8 cellular contexts compared by ENCODE assay signal in genomic region chr1:235269990-235270389, GRCh38. TPM values are rescaled to one million over a fixed set of nuclear protein-coding genes. Genes with fewer than 3 reads are reported as not detected.
DNase-seq lines count a peak whose midpoint lies in the region; ATAC-seq and TF ChIP-seq lines count a peak whose summit lies in the region.
"Not testable (repeated sequence)": the region's sequence is repeated elsewhere in the genome, so short reads cannot be mapped to it uniquely, and the experiment has no call there.

No MANE protein-coding gene starts in this region.

- H3K36me3 ChIP-seq in A673 (ENCODE audit: insufficient read depth, low read length, poor library complexity, severe bottlenecking); KMS-11 (ENCODE audit: insufficient read depth); adipocyte (ENCODE audit: control insufficient read depth, insufficient read depth, low read length, severe bottlenecking); effector memory CD4-positive, alpha-beta T cell (ENCODE audit: control insufficient read depth, insufficient read depth, low read length); sigmoid colon: not testable (repeated sequence)

- not testable (repeated sequence) for BruUV-seq in A673 (replicated peaks; lab: Mats Ljungman, UMichigan)

- H3K9me3 Mint-ChIP-seq in H9, memory B cell: not testable (repeated sequence)

- not testable (repeated sequence) for H4K91ac ChIP-seq in H9 (ENCODE audit: insufficient read length, low read depth, low read length)

- TF ChIP-seq POLR2A in sigmoid colon (IDR thresholded peaks at IDR 0.05): not testable (repeated sequence)

- not testable (repeated sequence) for H2AFZ ChIP-seq in H9 (ENCODE audit: low read length); KMS-11 (ENCODE audit: low read depth)

- not testable (repeated sequence) for H3K36me3 Mint-ChIP-seq in H9 (ENCODE audit: insufficient read depth in 1 of 3, low read depth in 3 of 3); T-helper 17 cell (ENCODE audit: low read depth); memory B cell

- TF ChIP-seq CTCF in A673 (conservative IDR thresholded peaks at IDR 0.05; ENCODE audit: low read depth, low read length); H9 (conservative IDR thresholded peaks at IDR 0.05); KMS-11 (conservative IDR thresholded peaks at IDR 0.05; ENCODE audit: low read depth, low read length); sigmoid colon (IDR thresholded peaks at IDR 0.05): not testable (repeated sequence)

- CTCF ChIA-PET in A673 (lab: Charles Lee): not testable (repeated sequence)

- not testable (repeated sequence) for H3K14ac ChIP-seq in H9 (ENCODE audit: insufficient read depth, low read length)

- H3K27me3 Mint-ChIP-seq in H9 (ENCODE audit: low read depth); T-helper 17 cell; memory B cell: not testable (repeated sequence)

- H3K27me3 ChIP-seq in A673 (replicated peaks; ENCODE audit: insufficient read depth, low read depth, low read length, poor library complexity); H9 (ENCODE audit: insufficient read depth, low read length); KMS-11 (ENCODE audit: insufficient read depth, low read depth); adipocyte (replicated peaks; ENCODE audit: control insufficient read depth, insufficient read depth, low read length); effector memory CD4-positive, alpha-beta T cell (replicated peaks; ENCODE audit: control insufficient read depth, insufficient read depth, low read length, poor library complexity, severe bottlenecking); sigmoid colon: not testable (repeated sequence)

- not testable (repeated sequence) for H4K8ac ChIP-seq in H9 (replicated peaks; ENCODE audit: insufficient read length, low read depth, low read length)

- not testable (repeated sequence) for H2BK5ac ChIP-seq in H9 (ENCODE audit: insufficient read length, low read length)

- intact Hi-C loops in A673 (cut with micrococcal nuclease; ENCODE audit: unreplicated experiment): not testable (repeated sequence)
- intact Hi-C loops in sigmoid colon (cut with DNase I): loop anchor here (5.0 kb wide), 1 partner anchor 57 kb away; the partner anchor contains the start of genes ARID4B and GGPS1

- H2BK20ac ChIP-seq in H9 (ENCODE audit: low read depth, low read length, poor library complexity, severe bottlenecking): not testable (repeated sequence)

- H3K4me3 Mint-ChIP-seq in H9, memory B cell: not testable (repeated sequence)
- H3K4me3 Mint-ChIP-seq in T-helper 17 cell: peak overlapping the region; percentile 19

- not testable (repeated sequence) for TF ChIP-seq EP300 in sigmoid colon (IDR thresholded peaks at IDR 0.05)

- H3K27ac ChIP-seq in A673 (ENCODE audit: low read depth, low read length, poor library complexity, severe bottlenecking): peak overlapping the region; percentile 57
- H3K27ac ChIP-seq in H9 (ENCODE audit: insufficient read length, low read depth, low read length): not testable (repeated sequence)
- H3K27ac ChIP-seq in KMS-11: peak overlapping the region; percentile 37; the same call in 1 of the 2 replicates
- H3K27ac ChIP-seq in effector memory CD4-positive, alpha-beta T cell (ENCODE audit: insufficient read depth, low read length, poor library complexity, severe bottlenecking): peak overlapping the region; percentile 15
- peak overlapping the region in 3 of 4 donors; percentile 6 to 41 (median 22) for H3K27ac ChIP-seq in sigmoid colon

- not testable (repeated sequence) for H3K4me3 ChIP-seq in A673 (ENCODE audit: low read depth, low read length, poor library complexity, severe bottlenecking); KMS-11 (IDR thresholded peaks at IDR 0.05; ENCODE audit: insufficient read depth, low read depth, low read length); effector memory CD4-positive, alpha-beta T cell (ENCODE audit: insufficient read depth, low read depth, low read length, poor library complexity, severe bottlenecking); sigmoid colon
- peak overlapping the region; percentile 74 for H3K4me3 ChIP-seq in adipocyte (ENCODE audit: low read length)

- not testable (repeated sequence) for H3K79me1 ChIP-seq in H9 (ENCODE audit: insufficient read depth, low read depth, low read length, poor library complexity, severe bottlenecking)

- not testable (repeated sequence) for H3K9ac ChIP-seq in H9 (ENCODE audit: extremely low read depth, insufficient read length, low read length); KMS-11
- peak overlapping the region; percentile 78 for H3K9ac ChIP-seq in adipocyte (ENCODE audit: low read length)

- ATAC-seq in T-helper 17 cell; memory B cell (ENCODE audit: low read depth): not testable (repeated sequence)

- not testable (repeated sequence) for H2BK120ac ChIP-seq in H9 (ENCODE audit: low read depth, low read length, poor library complexity, severe bottlenecking)

- not testable (repeated sequence) for H2AK5ac ChIP-seq in H9 (ENCODE audit: insufficient read length, low read length)

- not testable (repeated sequence) for DNase-seq in A673 (ENCODE audit: low spot score); H9; T-helper 17 cell; adipocyte (ENCODE audit: low read depth); effector memory CD4-positive, alpha-beta T cell; memory B cell (ENCODE audit: low spot score in 2 of 2); sigmoid colon

- not testable (repeated sequence) for H3K4me1 ChIP-seq in A673 (ENCODE audit: insufficient read depth, low read length, poor library complexity, severe bottlenecking); H9 (ENCODE audit: insufficient read depth, low read length)
- peaks cover 32% of the 10 kb centered on the region for H3K4me1 ChIP-seq in KMS-11 (ENCODE audit: low read depth, poor library complexity, severe bottlenecking)
- H3K4me1 ChIP-seq in adipocyte (ENCODE audit: control insufficient read depth, insufficient read depth, low read length): peaks cover 30% of the 10 kb centered on the region
- peaks cover 25% of the 10 kb centered on the region for H3K4me1 ChIP-seq in effector memory CD4-positive, alpha-beta T cell (ENCODE audit: control insufficient read depth, insufficient read depth, low read length, poor library complexity, severe bottlenecking)
- peaks cover 0 to 60% (median 42%) of the 10 kb centered on the region in 4 donors for H3K4me1 ChIP-seq in sigmoid colon

- H3K4ac ChIP-seq in H9 (ENCODE audit: low read depth, low read length): not testable (repeated sequence)

- H2BK15ac ChIP-seq in H9 (ENCODE audit: low read depth, low read length): not testable (repeated sequence)

- H3K4me1 Mint-ChIP-seq in H9: peaks cover 19 to 25% of the 10 kb centered on the region in 2 experiments
- H3K4me1 Mint-ChIP-seq in T-helper 17 cell: peaks cover 44% of the 10 kb centered on the region
- H3K4me1 Mint-ChIP-seq in memory B cell: peaks cover 42% of the 10 kb centered on the region

- not testable (repeated sequence) for H4K5ac ChIP-seq in H9 (ENCODE audit: insufficient read length, low read depth, low read length)

- H3K18ac ChIP-seq in H9 (ENCODE audit: insufficient read length, low read depth, low read length): not testable (repeated sequence)

- not testable (repeated sequence) for H3K9me3 ChIP-seq in A673 (ENCODE audit: low read depth, low read length, poor library complexity, severe bottlenecking); H9 (ENCODE audit: control insufficient read depth, low read depth, low read length); T-helper 17 cell (ENCODE audit: control insufficient read depth, low read length, poor library complexity, severe bottlenecking); adipocyte (ENCODE audit: control insufficient read depth, low read length); effector memory CD4-positive, alpha-beta T cell (ENCODE audit: control insufficient read depth, low read length); sigmoid colon

- not testable (repeated sequence) for H3K4me2 ChIP-seq in H9 (ENCODE audit: insufficient read depth, insufficient read length, low read length)
- H3K4me2 ChIP-seq in KMS-11: peak overlapping the region; percentile 41; the same call in 1 of the 2 replicates

- POLR2A ChIA-PET in A673 (lab: Charles Lee; ENCODE audit: low non-redundant PET): not testable (repeated sequence)

- not testable (repeated sequence) for H3K56ac ChIP-seq in H9 (ENCODE audit: insufficient read length, low read depth, low read length)

- not testable (repeated sequence) for H4K20me1 ChIP-seq in H9 (ENCODE audit: control insufficient read depth, insufficient read depth, insufficient read length)
- H4K20me1 ChIP-seq in KMS-11 (ENCODE audit: insufficient read depth): peaks cover 12% of the 10 kb centered on the region; the same call in 1 of the 2 replicates

- not testable (repeated sequence) for H3K23me2 ChIP-seq in H9 (ENCODE audit: insufficient read length, low read depth, low read length, poor library complexity, severe bottlenecking)

- H3T11ph ChIP-seq in H9 (ENCODE audit: low read length): not testable (repeated sequence)

- H3K27ac Mint-ChIP-seq in H9: peak overlapping the region; percentile 79 to 96 (median 83); a peak in 5 of 7 replicates
- H3K27ac Mint-ChIP-seq in T-helper 17 cell: peak overlapping the region; percentile 86
- H3K27ac Mint-ChIP-seq in memory B cell: peak overlapping the region; percentile 73

- H2BK12ac ChIP-seq in H9 (ENCODE audit: insufficient read length, low read depth, low read length): not testable (repeated sequence)

- H3K79me2 ChIP-seq in H9 (ENCODE audit: insufficient read depth, low read length) (peaks cover 26% of the 10 kb centered on the region), KMS-11 (ENCODE audit: insufficient read depth, low read depth) (peaks cover 87% of the 10 kb centered on the region)

- 100% methylated on average over 1 of the region's 18 CpGs for WGBS in H9 (ENCODE audit: extremely low coverage, insufficient read length, low lambda C conversion rate)
- WGBS in sigmoid colon, 2 donors: 92 to 93% methylated on average over 18 of the region's 18 CpGs

- H3K23ac ChIP-seq in H9 (ENCODE audit: insufficient read length, low read depth, low read length): not testable (repeated sequence)

RNA-seq across cellular contexts. Expression of gene ARID4B, which starts 58.0 kb away (rescaled TPM):
- total RNA-seq in A673 (2021) (17.6 and 18.1 TPM in 2 replicates), H9 (2021) (32.8 and 34.0 TPM in 2 replicates), T-helper 17 cell (100 to 1,000 TPM; 163 to 182 TPM), sigmoid colon (10 to 100 TPM; 30.1 to 41.7 (median 38.4) TPM)
- 10 to 100 TPM in 1 of 3 donors, 1 to 10 TPM in 2; 8.1 to 15.9 (median 9.0) TPM for polyA plus RNA-seq in sigmoid colon

RNA-seq across cellular contexts. Expression of gene GGPS1, which starts 58.4 kb away (rescaled TPM):
- total RNA-seq in A673 (2021) (26.8 and 30.4 TPM in 2 replicates), H9 (2021) (43.3 and 44.7 TPM in 2 replicates), T-helper 17 cell (10 to 100 TPM; 28.0 to 28.2 TPM), sigmoid colon (10 to 100 TPM; 29.5 to 35.7 (median 30.8) TPM)
- polyA plus RNA-seq in sigmoid colon: 10 to 100 TPM; 16.6 to 33.6 (median 28.9) TPM
